Comparison of ENCODE assay signal across 1 cellular context in genomic region chr5:137641148-137641547, GRCh38.
TF ChIP-seq lines count a peak whose summit lies in the region.

No MANE protein-coding gene starts in this region.

TF ChIP-seq in GM23338, 12 proteins besides CTCF, POLR2A, EP300 and RAD21 (continued from another document):
- TF ChIP-seq ZNF462 (CRISPR knock-in tag; IDR thresholded peaks at IDR 0.05) = no peak
- no peak for TF ChIP-seq NANOG (IDR thresholded peaks at IDR 0.05; ENCODE audit: borderline replicate concordance)
- no peak for TF ChIP-seq EZH2phosphoT487 (IDR thresholded peaks at IDR 0.05; ENCODE audit: unreplicated experiment)
